In the genomic region with DNA sequence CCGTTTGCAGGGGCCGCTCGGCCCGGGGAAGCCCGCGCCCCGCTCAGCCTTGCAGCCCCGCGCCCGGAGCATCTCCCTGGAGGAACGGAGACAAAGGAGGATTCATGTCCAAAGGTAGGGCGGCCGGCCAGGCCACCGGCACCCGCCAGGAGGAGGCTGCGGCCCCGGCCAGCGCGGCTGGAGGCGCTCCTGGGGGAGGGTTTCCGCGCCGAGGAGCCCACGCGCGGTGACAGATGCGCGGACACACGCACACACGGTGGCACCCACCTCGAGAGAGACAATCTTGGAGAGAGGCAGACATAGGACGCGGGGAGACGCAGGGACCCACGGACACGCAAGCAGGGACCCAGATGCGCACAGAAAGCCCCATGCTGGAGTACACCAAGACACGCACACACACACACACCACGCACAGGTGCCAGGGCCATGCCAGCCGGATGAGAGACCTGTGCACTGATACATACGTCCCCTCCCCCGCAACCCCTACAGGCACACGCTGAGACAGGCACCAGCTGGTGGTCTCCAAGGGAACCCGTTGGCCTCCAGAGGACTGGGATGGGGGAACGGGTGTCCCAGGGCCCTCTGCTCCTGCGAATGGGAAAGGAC, we compare ENCODE assay signal across 8 cellular contexts. TPM values are rescaled to one million over a fixed set of nuclear protein-coding genes. Genes with fewer than 3 reads are reported as not detected.
DNase-seq lines count a peak whose midpoint lies in the region; ATAC-seq, FAIRE-seq and TF ChIP-seq lines count a peak whose summit lies in the region.

No MANE protein-coding gene starts in this region.

- BruUV-seq in PC-3 (replicated peaks; lab: Mats Ljungman, UMichigan) (no TSS peak), OCI-LY7 (replicated peaks; lab: Mats Ljungman, UMichigan) (no TSS peak)

- no peak overlapping the region for H3K27ac Mint-ChIP-seq in stimulated activated memory B cell treated with anti-CD40 and anti-IgM and Interleukin-4, amounts not matched to agents 10 μg/mL and 1 μg/mL and 100 μg/mL, for 72 hours

- H3K27me3 ChIP-seq in SK-N-SH (ENCODE audit: insufficient read depth) (no peaks in the 10 kb centered on the region), PC-3 (ENCODE audit: low read length) (peaks cover 16% of the 10 kb centered on the region), small intestine (ENCODE audit: control insufficient read depth in 2 of 2, insufficient read depth in 2 of 2, low read length in 2 of 2) (peaks cover 0 to 25% of the 10 kb centered on the region in 2 donors)

- POLR2A ChIA-PET in SK-N-SH (lab: Yijun Ruan, JAX) (no interaction called here), PC-3 (lab: Charles Lee; ENCODE audit: unreplicated experiment) (no interaction called here), OCI-LY7 (lab: Charles Lee) (no interaction called here)

- no peaks in the 10 kb centered on the region for H3F3A ChIP-seq in SK-N-SH (replicated peaks; ENCODE audit: insufficient read depth)
- no peaks in the 10 kb centered on the region for H3F3A ChIP-seq in PC-3 (ENCODE audit: low read length, unreplicated experiment)

- H3K4me1 Mint-ChIP-seq in stimulated activated memory B cell treated with anti-CD40 and anti-IgM and Interleukin-4, amounts not matched to agents 10 μg/mL and 1 μg/mL and 100 μg/mL, for 72 hours = peaks cover 24% of the 10 kb centered on the region

- no peaks in the 10 kb centered on the region for H3K9me3 Mint-ChIP-seq in stimulated activated memory B cell treated with anti-CD40 and anti-IgM and Interleukin-4, amounts not matched to agents 10 μg/mL and 1 μg/mL and 100 μg/mL, for 72 hours

- intact Hi-C loops in PC-3 (cut with micrococcal nuclease) (no loop called here), OCI-LY7 (cut with micrococcal nuclease; ENCODE audit: unreplicated experiment) (loop anchor here (10.0 kb wide), 1 partner anchor 78 kb away; no protein-coding TSS in a partner anchor)

- peak overlapping the region; percentile 57 for H3K4me3 Mint-ChIP-seq in stimulated activated memory B cell treated with anti-CD40 and anti-IgM and Interleukin-4, amounts not matched to agents 10 μg/mL and 1 μg/mL and 100 μg/mL, for 72 hours

- H3K4me1 ChIP-seq in SK-N-SH (ENCODE audit: control insufficient read depth in 1 of 2, insufficient read depth in 2 of 2, low read depth in 1 of 2, low read length in 1 of 2) (peaks cover 0 to 14% of the 10 kb centered on the region in 2 experiments; a peak in 1 of 4 replicates), PC-3 (ENCODE audit: insufficient read depth, low read length) (no peaks in the 10 kb centered on the region), OCI-LY7 (ENCODE audit: insufficient read depth, low read length, poor library complexity, severe bottlenecking) (no peaks in the 10 kb centered on the region), small intestine (ENCODE audit: control insufficient read depth in 2 of 2, insufficient read depth in 1 of 2, low read depth in 1 of 2, low read length in 1 of 2) (peaks cover 0 to 1% of the 10 kb centered on the region in 2 donors)

- no peak for FAIRE-seq in small intestine (lab: Jason Lieb, UNC)

- CTCF ChIA-PET in SK-N-SH (lab: Yijun Ruan, JAX) = interaction anchor here (1.0 kb wide), 1 partner anchor 467 kb away, joined by 3 read pairs; no protein-coding TSS in a partner anchor
- CTCF ChIA-PET in PC-3 (lab: Charles Lee) = no interaction called here
- CTCF ChIA-PET in OCI-LY7 (lab: Charles Lee; ENCODE audit: unreplicated experiment) = no interaction called here

- H3K4me2 ChIP-seq in SK-N-SH (peak overlapping the region; percentile 57; the same call in 1 of the 2 replicates), PC-3 (ENCODE audit: low read length) (peak overlapping the region; percentile 74), OCI-LY7 (ENCODE audit: low read length) (no peak overlapping the region)

- H3K27me3 Mint-ChIP-seq in stimulated activated memory B cell treated with anti-CD40 and anti-IgM and Interleukin-4, amounts not matched to agents 10 μg/mL and 1 μg/mL and 100 μg/mL, for 72 hours = peaks cover 58% of the 10 kb centered on the region

- TF ChIP-seq CTCF in SK-N-SH (IDR thresholded peaks at IDR 0.05) (no peak), PC-3 (conservative IDR thresholded peaks at IDR 0.05; ENCODE audit: low read depth, low read length) (no peak), fibroblast of villous mesenchyme (IDR thresholded peaks at IDR 0.05; ENCODE audit: insufficient read depth, low read depth, low read length) (no peak), OCI-LY7 (conservative IDR thresholded peaks at IDR 0.05; ENCODE audit: low read length) (no peak)

- DNase-seq in SK-N-SH (peak; percentile 70), PC-3 (no peak), fibroblast of villous mesenchyme (ENCODE audit: low read depth) (no peak), COLO829 (ENCODE audit: low spot score) (no peak), OCI-LY7 (ENCODE audit: low spot score) (no peak), small intestine (no peak)

- no peaks in the 10 kb centered on the region for H4K20me1 ChIP-seq in SK-N-SH (ENCODE audit: insufficient read depth)
- H4K20me1 ChIP-seq in PC-3 (ENCODE audit: low read length) = no peaks in the 10 kb centered on the region
- H4K20me1 ChIP-seq in OCI-LY7 (ENCODE audit: insufficient read depth, low read length) = no peaks in the 10 kb centered on the region

- WGBS in SK-N-SH (ENCODE audit: low lambda C conversion rate) = no CpG with 5 or more reads among the region's 46 CpGs
- WGBS in small intestine, 3 donors = 3 to 7% (median 6%) methylated on average over 37 to 46 of the region's 46 CpGs

- H3K27ac ChIP-seq in SK-N-SH (ENCODE audit: low read depth in 2 of 2, low read length in 1 of 2) = no peak overlapping the region; a peak in 1 of 4 replicates
- H3K27ac ChIP-seq in PC-3 (ENCODE audit: low read length) = no peak overlapping the region
- no peak overlapping the region for H3K27ac ChIP-seq in OCI-LY7 (ENCODE audit: low read depth, low read length, poor library complexity, severe bottlenecking)
- H3K27ac ChIP-seq in small intestine (ENCODE audit: low read depth in 1 of 2, low read length in 1 of 2) = no peak overlapping the region

- ATAC-seq in SK-N-SH treated with all-trans-retinoic acid at 6 μM for 48 hours = no peak
- ATAC-seq in PC-3 = no peak; the same call in 1 of the 2 replicates
- ATAC-seq in stimulated activated memory B cell treated with anti-CD40 and anti-IgM and Interleukin-4, amounts not matched to agents 10 μg/mL and 1 μg/mL and 100 μg/mL, for 72 hours = no peak

- H3K9me3 ChIP-seq in SK-N-SH = no peaks in the 10 kb centered on the region
- H3K9me3 ChIP-seq in PC-3 (ENCODE audit: low read length) = no peaks in the 10 kb centered on the region
- H3K9me3 ChIP-seq in OCI-LY7 (ENCODE audit: low read length) = no peaks in the 10 kb centered on the region
- H3K9me3 ChIP-seq in small intestine (ENCODE audit: control insufficient read depth, low read depth) = no peaks in the 10 kb centered on the region

- TF ChIP-seq EP300 in SK-N-SH (IDR thresholded peaks at IDR 0.05; ENCODE audit: borderline replicate concordance in 1 of 2, low read depth in 1 of 2, low read length in 1 of 2) = no peak

- H3K36me3 ChIP-seq in SK-N-SH (replicated peaks in 1 of 2; ENCODE audit: control insufficient read depth in 1 of 2, insufficient read depth in 2 of 2, low read length in 1 of 2) (no peaks in the 10 kb centered on the region), PC-3 (ENCODE audit: low read depth, low read length) (no peaks in the 10 kb centered on the region), OCI-LY7 (ENCODE audit: insufficient read depth, low read length) (no peaks in the 10 kb centered on the region), small intestine (ENCODE audit: control insufficient read depth in 2 of 2, insufficient read depth in 2 of 2, low read length in 2 of 2) (no peaks in the 10 kb centered on the region)

- no peak overlapping the region for H3K9ac ChIP-seq in SK-N-SH
- no peak overlapping the region for H3K9ac ChIP-seq in PC-3 (ENCODE audit: low read length)

- TF ChIP-seq RAD21 in SK-N-SH (IDR thresholded peaks at IDR 0.05; ENCODE audit: low read length) = no peak

- H2AFZ ChIP-seq in SK-N-SH (ENCODE audit: low read depth) = no peak overlapping the region
- peak overlapping the region; percentile 42; the same call in 1 of the 2 replicates for H2AFZ ChIP-seq in PC-3 (ENCODE audit: low read length)
- H2AFZ ChIP-seq in OCI-LY7 (ENCODE audit: low read length) = no peak overlapping the region

- H3K9me2 ChIP-seq in SK-N-SH (no peaks in the 10 kb centered on the region), PC-3 (replicated peaks; ENCODE audit: low read length) (no peaks in the 10 kb centered on the region), OCI-LY7 (ENCODE audit: insufficient read depth, low read length) (no peaks in the 10 kb centered on the region)

- H3K4me3 ChIP-seq in SK-N-SH (ENCODE audit: low read depth in 2 of 2, low read length in 1 of 2) (peak overlapping the region; percentile 43 to 49; a peak in 3 of 4 replicates), PC-3 (ENCODE audit: low read length) (peak overlapping the region; percentile 58; the same call in 1 of the 2 replicates), fibroblast of villous mesenchyme (ENCODE audit: low read depth, low read length) (peak overlapping the region; percentile 23), OCI-LY7 (ENCODE audit: low read depth, low read length, poor library complexity, severe bottlenecking) (no peak overlapping the region), small intestine (ENCODE audit: low read depth in 1 of 2, low read length in 2 of 2) (peak overlapping the region in 1 of 2 donors; percentile 50)

- H3K36me3 Mint-ChIP-seq in stimulated activated memory B cell treated with anti-CD40 and anti-IgM and Interleukin-4, amounts not matched to agents 10 μg/mL and 1 μg/mL and 100 μg/mL, for 72 hours = no peaks in the 10 kb centered on the region

- no peaks in the 10 kb centered on the region for H3K79me2 ChIP-seq in SK-N-SH (ENCODE audit: insufficient read depth)
- no peaks in the 10 kb centered on the region for H3K79me2 ChIP-seq in PC-3 (ENCODE audit: low read length)
- no peaks in the 10 kb centered on the region for H3K79me2 ChIP-seq in OCI-LY7 (ENCODE audit: insufficient read depth, low read depth, low read length)

RNA-seq across cellular contexts. Expression of gene SEPTIN3, which starts 7.8 kb away (rescaled TPM):
- polyA plus RNA-seq in SK-N-SH (2012; rRNA removed) (0.35 and 0.89 TPM in 2 replicates), small intestine (1 to 10 TPM in 1 of 3 donors, under 1 TPM in 1, not detected in 1; 0.81 to 1.2 TPM)
- 0.62 and 1.1 TPM in 2 replicates for polyA plus RNA-seq in SK-N-SH (2012; cell fraction: cytosol; rRNA removed)
- polyA plus RNA-seq in SK-N-SH (2012; cell fraction: nucleus; rRNA removed) = 0.34 and 0.37 TPM in 2 replicates
- total RNA-seq in PC-3 (2014; rRNA removed) (1.2 and 3.6 TPM in 2 replicates), fibroblast of villous mesenchyme (under 0.01 TPM in 2 replicates), OCI-LY7 (2022) (1.9 and 2.1 TPM in 2 replicates)
- 0.46 and 1.1 TPM in 2 replicates for total RNA-seq in OCI-LY7 (2014; rRNA removed; shearing (Covaris generic))

RNA-seq across cellular contexts. Expression of gene WBP2NL, which starts 21.5 kb away (rescaled TPM):
- polyA plus RNA-seq in SK-N-SH (2012; rRNA removed) = 0.07 and 0.19 TPM in 2 replicates
- polyA plus RNA-seq in SK-N-SH (2012; cell fraction: cytosol; rRNA removed) = 0.04 and 0.09 TPM in 2 replicates
- 0.29 and 0.58 TPM in 2 replicates for polyA plus RNA-seq in SK-N-SH (2012; cell fraction: nucleus; rRNA removed)
- total RNA-seq in PC-3 (2014; rRNA removed) = 0.33 TPM in 1 of 2 replicates, not detected in the other
- total RNA-seq in fibroblast of villous mesenchyme = 0.32 and 0.43 TPM in 2 replicates
- total RNA-seq in OCI-LY7 (2014; rRNA removed; shearing (Covaris generic)) = 1.9 and 2.2 TPM in 2 replicates
- 0.94 and 1.1 TPM in 2 replicates for total RNA-seq in OCI-LY7 (2022)
- 1 to 10 TPM in 2 of 3 donors, under 1 TPM in 1; 0.52 to 2.2 (median 1.6) TPM for polyA plus RNA-seq in small intestine

RNA-seq across cellular contexts. Expression of gene CENPM, which starts 30.1 kb away (rescaled TPM):
- polyA plus RNA-seq in SK-N-SH (2012; rRNA removed) = 8.1 and 15.6 TPM in 2 replicates
- polyA plus RNA-seq in SK-N-SH (2012; cell fraction: cytosol; rRNA removed) = 4.9 and 8.5 TPM in 2 replicates
- polyA plus RNA-seq in SK-N-SH (2012; cell fraction: nucleus; rRNA removed) = 12.6 and 17.3 TPM in 2 replicates
- total RNA-seq in PC-3 (2014; rRNA removed) = 75.9 and 77.5 TPM in 2 replicates
- total RNA-seq in fibroblast of villous mesenchyme = 14.2 and 21.6 TPM in 2 replicates
- 347 and 354 TPM in 2 replicates for total RNA-seq in OCI-LY7 (2014; rRNA removed; shearing (Covaris generic))
- total RNA-seq in OCI-LY7 (2022) = 189 and 217 TPM in 2 replicates
- 10 to 100 TPM in 1 of 3 donors, 1 to 10 TPM in 2; 2.2 to 42.0 (median 4.7) TPM for polyA plus RNA-seq in small intestine

RNA-seq across cellular contexts. Expression of gene TNFRSF13C, which starts 50.5 kb away (rescaled TPM):
- polyA plus RNA-seq in SK-N-SH (2012; rRNA removed) (0.10 and 0.12 TPM in 2 replicates), small intestine (1 to 10 TPM in 1 of 3 donors, under 1 TPM in 1, not detected in 1; 0.54 to 1.3 TPM)
- 0.03 TPM in 1 of 2 replicates, not detected in the other for polyA plus RNA-seq in SK-N-SH (2012; cell fraction: cytosol; rRNA removed)
- 1.3 and 1.9 TPM in 2 replicates for polyA plus RNA-seq in SK-N-SH (2012; cell fraction: nucleus; rRNA removed)
- total RNA-seq in PC-3 (2014; rRNA removed) (0.58 and 0.66 TPM in 2 replicates), fibroblast of villous mesenchyme (under 0.01 TPM in 2 replicates), OCI-LY7 (2022) (65.0 and 67.8 TPM in 2 replicates)
- total RNA-seq in OCI-LY7 (2014; rRNA removed; shearing (Covaris generic)) = 10.9 and 21.3 TPM in 2 replicates
